Comparison of ENCODE assay signal across 8 cellular contexts in the genomic region with DNA sequence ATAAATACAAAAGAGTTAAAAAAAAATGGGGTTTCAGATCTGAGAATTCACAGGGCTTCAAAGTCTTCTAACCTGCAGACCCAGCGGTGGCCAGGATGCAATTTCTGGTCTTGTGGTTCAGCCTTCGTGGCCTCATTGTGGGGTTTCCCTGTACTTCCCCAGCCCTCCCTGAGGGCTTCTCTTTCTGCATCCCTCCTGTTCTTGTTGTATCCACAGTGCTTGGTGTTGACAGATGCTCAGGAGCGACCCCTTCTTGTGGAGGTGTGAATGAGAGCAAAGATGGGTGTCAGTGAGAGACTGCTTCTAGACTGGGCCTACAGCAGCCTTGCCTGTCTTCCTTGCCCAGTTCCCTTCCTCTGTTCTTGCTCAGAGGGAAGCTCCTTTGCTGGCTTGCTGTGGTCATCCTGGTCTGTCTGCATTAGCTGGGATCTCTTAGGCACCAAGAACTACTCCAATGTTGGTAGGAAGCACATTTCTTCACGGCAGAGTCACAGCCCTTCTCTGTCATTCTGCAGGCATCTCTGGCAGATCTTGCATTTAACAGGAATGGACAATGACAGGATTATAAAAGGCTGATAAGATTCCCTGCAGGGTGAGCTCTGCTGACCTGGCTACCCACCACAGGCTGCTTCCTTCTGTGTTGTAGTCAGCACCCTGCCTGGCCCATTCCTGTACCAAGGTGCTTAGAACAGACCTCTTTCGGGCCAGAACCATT.
DNase-seq lines count a peak whose midpoint lies in the region; ATAC-seq, FAIRE-seq and TF ChIP-seq lines count a peak whose summit lies in the region.

No MANE protein-coding gene starts in this region.

- no peak for FAIRE-seq in H54 (lab: Jason Lieb, UNC)

- TF ChIP-seq CTCF in epithelial cell of esophagus (IDR thresholded peaks at IDR 0.05; ENCODE audit: insufficient read depth, low read depth, low read length, missing control alignments) = no peak
- no peak for TF ChIP-seq CTCF in transverse colon (IDR thresholded peaks at IDR 0.05)

- H3K36me3 ChIP-seq in transverse colon = no peaks in the 10 kb centered on the region
- no peaks in the 10 kb centered on the region for H3K36me3 ChIP-seq in effector memory CD4-positive, alpha-beta T cell (ENCODE audit: control insufficient read depth, insufficient read depth, low read length)

- peaks cover 0 to 16% (median 8%) of the 10 kb centered on the region in 4 donors for H3K4me1 ChIP-seq in transverse colon
- H3K4me1 ChIP-seq in effector memory CD4-positive, alpha-beta T cell (ENCODE audit: control insufficient read depth, insufficient read depth, low read length, poor library complexity, severe bottlenecking) = no peaks in the 10 kb centered on the region

- peak; percentile 49 for DNase-seq in GM03348 (ENCODE audit: low spot score)
- DNase-seq in H54 (ENCODE audit: insufficient read length, low spot score) = peak; percentile 17
- DNase-seq in NCI-H526 treated with DMSO at 0.1 percent for 48 hours (lab: John Stamatoyannopoulos, UW) = peak; percentile 45
- peak; percentile 21 for DNase-seq in epithelial cell of esophagus (ENCODE audit: low read depth)
- DNase-seq in stimulated activated naive CD8-positive, alpha-beta T cell treated with anti-CD3 and anti-CD28 coated beads, Interleukin-15, Interleukin-2, amounts not matched to agents 100 U/mL and 50 U/mL, for 24 hours = peak; percentile 21
- DNase-seq in transverse colon = no peak
- no peak for DNase-seq in effector memory CD4-positive, alpha-beta T cell
- DNase-seq in activated gamma-delta T cell treated with Interleukin-2 at 50 U/mL for 16 hours = no peak

- in situ Hi-C loops in transverse colon (cut with MboI; ENCODE audit: low pct_ligation_motif_present in 1 of 4, low pct_unique_long_range_greater_than_20kb in 1 of 4, low sequenced_read_pairs in 3 of 4) = no loop called here

- intact Hi-C loops in transverse colon (cut with DNase I; ENCODE audit: low total_unique reads) = no loop called here

- 61 to 100% methylated on average over 2 to 5 of the region's 5 CpGs for WGBS in transverse colon (ENCODE audit: low coverage in 1 of 2), 2 donors

- H3K27ac ChIP-seq in transverse colon = no peak overlapping the region
- no peak overlapping the region for H3K27ac ChIP-seq in effector memory CD4-positive, alpha-beta T cell (ENCODE audit: insufficient read depth, low read length, poor library complexity, severe bottlenecking)

- TF ChIP-seq POLR2A in H54 (IDR thresholded peaks at IDR 0.05; ENCODE audit: low read depth, low read length) = no peak
- TF ChIP-seq POLR2A in transverse colon (IDR thresholded peaks at IDR 0.05) = no peak

- no peaks in the 10 kb centered on the region for H3K27me3 ChIP-seq in transverse colon
- no peaks in the 10 kb centered on the region for H3K27me3 ChIP-seq in effector memory CD4-positive, alpha-beta T cell (replicated peaks; ENCODE audit: control insufficient read depth, insufficient read depth, low read length, poor library complexity, severe bottlenecking)

- TF ChIP-seq EP300 in transverse colon (IDR thresholded peaks at IDR 0.05; ENCODE audit: low read depth) = no peak

- H3K4me3 ChIP-seq in epithelial cell of esophagus (ENCODE audit: low read length) = no peak overlapping the region
- no peak overlapping the region for H3K4me3 ChIP-seq in transverse colon
- no peak overlapping the region for H3K4me3 ChIP-seq in effector memory CD4-positive, alpha-beta T cell (ENCODE audit: insufficient read depth, low read depth, low read length, poor library complexity, severe bottlenecking)

- no peaks in the 10 kb centered on the region for H3K9me3 ChIP-seq in transverse colon
- no peaks in the 10 kb centered on the region for H3K9me3 ChIP-seq in effector memory CD4-positive, alpha-beta T cell (ENCODE audit: control insufficient read depth, low read length)

- ATAC-seq in stimulated activated naive CD8-positive, alpha-beta T cell treated with anti-CD3 and anti-CD28 coated beads, Interleukin-15, Interleukin-2, amounts not matched to agents 100 U/mL and 50 U/mL, for 24 hours = peak; percentile 63

Comparison
In these comparisons a context has a peak if more than half of its experiments do, and no peak if none do; other contexts are left out.
1. DNase-seq: peak in GM03348 (single experiment), H54 (single experiment), NCI-H526 treated with DMSO at 0.1 percent for 48 hours (single experiment), epithelial cell of esophagus (single experiment) and stimulated activated naive CD8-positive, alpha-beta T cell treated with anti-CD3 and anti-CD28 coated beads, Interleukin-15, Interleukin-2, amounts not matched to agents 100 U/mL and 50 U/mL, for 24 hours (single experiment); none in transverse colon (single experiment), effector memory CD4-positive, alpha-beta T cell (0 of 3) and activated gamma-delta T cell treated with Interleukin-2 at 50 U/mL for 16 hours (single experiment).